ENCODE assay signal across 15 cellular contexts in genomic region chr1:4175566-4176405, GRCh38.
"Had no signal": no experiment of that assay in that cellular context is flagged by ENCODE, and none has a peak within 500 bp of the region (broad histone marks: within the 10 kb centered on the region; RNA-seq: fewer than 3 reads in every experiment).

No MANE protein-coding gene starts in this region.

- H3K4me3 Mint-ChIP-seq: activated naive CD8-positive, alpha-beta T cell treated with anti-CD3 and anti-CD28 coated beads for 36 hours; neural crest cell; stimulated activated effector memory CD8-positive, alpha-beta T cell treated with anti-CD3 and anti-CD28 coated beads, Interleukin-12 subunit alpha, Interleukin-12 subunit beta, amount 100 ng/mL, for 72 hours had no signal

- H3K36me3 ChIP-seq: breast epithelium, left ventricle myocardium inferior, upper lobe of left lung had no signal

- DNase-seq: activated gamma-delta T cell treated with Interleukin-2 at 50 U/mL for 16 hours; activated naive CD8-positive, alpha-beta T cell treated with anti-CD3 and anti-CD28 coated beads for 36 hours; activated T-cell treated with anti-CD3 and anti-CD28 coated beads, Interleukin-2, amount 50 U/mL, for 1 hour; islet precursor cell; left ventricle myocardium inferior; T-helper 1 cell; upper lobe of left lung had no signal

- H3K9me3 Mint-ChIP-seq: activated naive CD8-positive, alpha-beta T cell treated with anti-CD3 and anti-CD28 coated beads for 36 hours; neural crest cell; stimulated activated effector memory CD8-positive, alpha-beta T cell treated with anti-CD3 and anti-CD28 coated beads, Interleukin-12 subunit alpha, Interleukin-12 subunit beta, amount 100 ng/mL, for 72 hours had no signal

- ATAC-seq: esophagus mucosa; stimulated activated effector memory CD8-positive, alpha-beta T cell treated with anti-CD3 and anti-CD28 coated beads, Interleukin-12 subunit alpha, Interleukin-12 subunit beta, amount 100 ng/mL, for 72 hours had no signal

- H3K27ac ChIP-seq: breast epithelium, dorsolateral prefrontal cortex, left ventricle myocardium inferior, parathyroid adenoma, upper lobe of left lung, VCaP had no signal

- H3K27ac Mint-ChIP-seq: activated naive CD8-positive, alpha-beta T cell treated with anti-CD3 and anti-CD28 coated beads for 36 hours; stimulated activated effector memory CD8-positive, alpha-beta T cell treated with anti-CD3 and anti-CD28 coated beads, Interleukin-12 subunit alpha, Interleukin-12 subunit beta, amount 100 ng/mL, for 72 hours had no signal

- H3K9ac ChIP-seq: parathyroid adenoma had no signal

- H3K4me1 Mint-ChIP-seq: neural crest cell; stimulated activated effector memory CD8-positive, alpha-beta T cell treated with anti-CD3 and anti-CD28 coated beads, Interleukin-12 subunit alpha, Interleukin-12 subunit beta, amount 100 ng/mL, for 72 hours had no signal

- H3K4me1 ChIP-seq: breast epithelium, left ventricle myocardium inferior, parathyroid adenoma, upper lobe of left lung had no signal

- H3K4me3 ChIP-seq: breast epithelium, dorsolateral prefrontal cortex, left ventricle myocardium inferior, smooth muscle cell, upper lobe of left lung had no signal

- H3K9me3 ChIP-seq: breast epithelium, left ventricle myocardium inferior, upper lobe of left lung had no signal

- H3K27me3 ChIP-seq: upper lobe of left lung had no signal

- H3K36me3 Mint-ChIP-seq: activated naive CD8-positive, alpha-beta T cell treated with anti-CD3 and anti-CD28 coated beads for 36 hours; stimulated activated effector memory CD8-positive, alpha-beta T cell treated with anti-CD3 and anti-CD28 coated beads, Interleukin-12 subunit alpha, Interleukin-12 subunit beta, amount 100 ng/mL, for 72 hours had no signal
